Comparison of ENCODE assay signal across 16 cellular contexts in the genomic region with DNA sequence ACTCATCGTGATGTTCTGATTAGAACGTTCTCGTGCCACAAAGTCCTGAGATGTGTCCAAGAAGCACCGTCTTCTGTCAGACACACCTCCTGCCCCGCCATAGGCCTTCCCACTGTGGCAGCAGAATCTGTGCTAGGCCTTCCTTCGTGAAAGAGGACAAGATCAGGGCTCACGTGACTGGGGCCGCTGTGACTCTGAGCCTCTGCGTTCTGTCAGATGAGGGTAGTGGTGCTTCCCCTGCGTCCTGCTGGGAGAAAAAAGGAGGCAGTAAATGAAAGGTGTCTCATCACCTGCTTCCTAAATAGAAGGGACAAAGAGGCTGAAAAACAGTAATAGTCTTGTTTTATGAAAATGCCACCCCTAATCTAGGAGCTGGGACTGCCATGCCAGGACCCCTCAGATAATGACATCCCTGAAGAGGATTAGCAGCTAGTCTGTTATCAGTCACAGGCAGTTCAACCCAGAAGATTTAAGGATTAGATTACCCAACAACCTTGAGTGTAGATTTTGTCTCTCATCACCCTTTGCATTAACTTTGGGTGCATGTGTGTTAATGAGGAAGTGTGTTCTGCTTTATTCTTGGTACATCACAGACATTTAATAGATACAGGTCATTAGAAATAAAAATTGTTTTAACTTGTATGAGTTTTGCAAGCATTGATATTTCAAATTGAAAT. TPM values are rescaled to one million over a fixed set of nuclear protein-coding genes. Genes with fewer than 3 reads are reported as not detected.
DNase-seq lines count a peak whose midpoint lies in the region; ATAC-seq and TF ChIP-seq lines count a peak whose summit lies in the region.
"Had no signal": no experiment of that assay in that cellular context is flagged by ENCODE, and none has a peak within 500 bp of the region (broad histone marks: within the 10 kb centered on the region; RNA-seq: fewer than 3 reads in every experiment).

No MANE protein-coding gene starts in this region.

- H3K4me2 ChIP-seq in BLaER1: peak overlapping the region; percentile 24; the same call in 1 of the 2 replicates

- peaks cover 77% of the 10 kb centered on the region for H3K4me1 ChIP-seq in BLaER1

- no peak for ATAC-seq in GM21526 (IDR thresholded peaks at IDR 0.05; ENCODE audit: low FRiP score, unreplicated experiment)

- no peaks in the 10 kb centered on the region for H3K27me3 ChIP-seq in BLaER1
- H3K27me3 ChIP-seq: brain microvascular endothelial cell had no signal

- H3K9ac ChIP-seq in BLaER1: no peak overlapping the region

- DNase-seq in GF-D8 (lab: John Stamatoyannopoulos, UW) (peak; percentile 80), SKM-1 treated with dmso at 0.1 percent for 144 hours (lab: John Stamatoyannopoulos, UW; ENCODE audit: unreplicated experiment) (peak; percentile 54), epithelial cell of prostate (ENCODE audit: low read depth, low spot score) (no peak), NCI-H1417 (lab: John Stamatoyannopoulos, UW) (no peak), HT-29 (ENCODE audit: low spot score) (no peak), glutamatergic neuron (no peak)
- DNase-seq: activated T-cell treated with anti-CD3 and anti-CD28 coated beads for 4 hours, brain microvascular endothelial cell, COR-L47, NCI-H1436 treated with DMSO at 0.1 percent for 48 hours had no signal

- H3K27ac ChIP-seq in BLaER1 (0 out of 2 replicates have a peak overlapping the region, but pooled peaks have one; percentile 44), epithelial cell of prostate (peak overlapping the region; percentile 96)
- H3K27ac ChIP-seq: brain microvascular endothelial cell had no signal

- peaks cover 45% of the 10 kb centered on the region for H3K36me3 ChIP-seq in BLaER1

- no peak overlapping the region for H3K4me3 ChIP-seq in BLaER1

- H3K4me3 Mint-ChIP-seq in glutamatergic neuron (ENCODE audit: unreplicated experiment): no peak overlapping the region
- H3K4me3 Mint-ChIP-seq: memory B cell; stimulated activated naive CD8-positive, alpha-beta T cell treated with anti-CD3 and anti-CD28 coated beads, Interleukin-15, Interleukin-2, amounts not matched to agents 100 ng/mL and 50 ng/mL, for 24 hours had no signal

- H3K4me1 Mint-ChIP-seq in glutamatergic neuron (ENCODE audit: low read depth, unreplicated experiment): peaks cover 20% of the 10 kb centered on the region

- no peaks in the 10 kb centered on the region for H3K9me3 ChIP-seq in BLaER1

- no peak for TF ChIP-seq CTCF in glutamatergic neuron (IDR thresholded peaks at IDR 0.05; ENCODE audit: partially characterized antibody, unreplicated experiment)

- peaks cover 90% of the 10 kb centered on the region for H4K20me1 ChIP-seq in BLaER1

- H3K36me3 Mint-ChIP-seq in glutamatergic neuron (ENCODE audit: unreplicated experiment): no peaks in the 10 kb centered on the region

- peaks cover 7% of the 10 kb centered on the region for H3K27me3 Mint-ChIP-seq in glutamatergic neuron (ENCODE audit: unreplicated experiment)
- H3K27me3 Mint-ChIP-seq: memory B cell; progenitor cell of endocrine pancreas; stimulated activated naive CD8-positive, alpha-beta T cell treated with anti-CD3 and anti-CD28 coated beads, Interleukin-15, Interleukin-2, amounts not matched to agents 100 ng/mL and 50 ng/mL, for 24 hours had no signal

- no peak overlapping the region for H3K27ac Mint-ChIP-seq in glutamatergic neuron (ENCODE audit: unreplicated experiment)

- H3K9me3 Mint-ChIP-seq in glutamatergic neuron (ENCODE audit: unreplicated experiment): peaks cover 8% of the 10 kb centered on the region
- H3K9me3 Mint-ChIP-seq: memory B cell; stimulated activated naive CD8-positive, alpha-beta T cell treated with anti-CD3 and anti-CD28 coated beads, Interleukin-15, Interleukin-2, amounts not matched to agents 100 ng/mL and 50 ng/mL, for 24 hours had no signal

RNA-seq across cellular contexts. Expression of a gene that starts 4.1 kb away (rescaled TPM):
- 106 and 109 TPM in 2 replicates for total RNA-seq in HT-29 (2014; rRNA removed; shearing (Covaris generic))
- 57.9 TPM for total RNA-seq in glutamatergic neuron (ENCODE audit: unreplicated experiment)

RNA-seq across cellular contexts. Expression of a gene that starts 34.0 kb away (rescaled TPM):
- 151 and 156 TPM in 2 replicates for total RNA-seq in HT-29 (2014; rRNA removed; shearing (Covaris generic))
- total RNA-seq in glutamatergic neuron (ENCODE audit: unreplicated experiment): 109 TPM

RNA-seq across cellular contexts. Expression of a gene that starts 37.7 kb away (rescaled TPM):
- not detected in 2 replicates for total RNA-seq in HT-29 (2014; rRNA removed; shearing (Covaris generic))
- not detected for total RNA-seq in glutamatergic neuron (ENCODE audit: unreplicated experiment)
- total RNA-seq: epithelial cell of proximal tubule, progenitor cell of endocrine pancreas had no signal

RNA-seq across cellular contexts. Expression of a gene that starts 57.2 kb away (rescaled TPM):
- 63.2 and 68.4 TPM in 2 replicates for total RNA-seq in HT-29 (2014; rRNA removed; shearing (Covaris generic))
- 130 TPM for total RNA-seq in glutamatergic neuron (ENCODE audit: unreplicated experiment)

Comparison
In these comparisons a context has a peak if more than half of its experiments do, and no peak if none do; other contexts are left out.
1. DNase-seq: peak in GF-D8 (single experiment) and SKM-1 treated with dmso at 0.1 percent for 144 hours (single experiment); none in epithelial cell of prostate (single experiment), NCI-H1417 (0 of 3), HT-29 (single experiment) and glutamatergic neuron (single experiment).